In the genomic region with DNA sequence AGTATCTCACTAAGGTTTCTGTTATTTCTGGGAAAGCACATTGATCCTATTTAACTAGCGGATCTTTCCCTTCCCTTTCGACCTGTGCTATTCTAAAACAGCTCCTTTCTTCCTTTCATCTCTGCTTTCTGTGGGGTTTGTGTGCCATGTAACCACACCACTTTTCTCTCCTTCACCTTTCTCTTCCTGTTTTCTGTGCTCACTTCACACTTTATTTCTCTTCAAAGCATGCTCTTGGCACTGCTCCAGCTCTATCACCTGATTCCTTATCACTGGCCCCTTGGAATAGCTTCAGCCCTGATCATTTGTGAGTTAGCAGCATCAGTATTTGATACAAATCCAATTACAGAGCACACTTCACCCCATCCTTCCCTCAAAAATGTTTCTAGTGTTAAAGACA, we compare ENCODE assay signal across 23 cellular contexts. TPM values are rescaled to one million over a fixed set of nuclear protein-coding genes. Genes with fewer than 3 reads are reported as not detected.
A peak's percentile ranks its signal among the peaks of the same experiment; 100 is the strongest.
DNase-seq lines count a peak whose midpoint lies in the region; ATAC-seq and TF ChIP-seq lines count a peak whose summit lies in the region.
"Had no signal": no experiment of that assay in that cellular context is flagged by ENCODE, and none has a peak within 500 bp of the region (broad histone marks: within the 10 kb centered on the region; RNA-seq: fewer than 3 reads in every experiment).

No MANE protein-coding gene starts in this region.

- H3K9ac ChIP-seq in smooth muscle cell (ENCODE audit: low read depth): no peak overlapping the region

- TF ChIP-seq CTCF in dorsolateral prefrontal cortex (IDR thresholded peaks at IDR 0.05 in 54 of 56, conservative IDR thresholded peaks at IDR 0.05 in 2 of 56; ENCODE audit: low read depth in 1 of 56, partially characterized antibody in 56 of 56) (no peak), smooth muscle cell (IDR thresholded peaks at IDR 0.05; ENCODE audit: borderline replicate concordance, insufficient read depth, poor library complexity, severe bottlenecking) (no peak)

- no peak for DNase-seq in activated naive CD8-positive, alpha-beta T cell treated with anti-CD3 and anti-CD28 coated beads, Interleukin-2, amount 50 U/mL, for 24 hours
- DNase-seq in NCI-H345 (lab: John Stamatoyannopoulos, UW): peak; percentile 13
- DNase-seq in dorsolateral prefrontal cortex: no peak
- DNase-seq in smooth muscle cell (lab: John Stamatoyannopoulos, UW; ENCODE audit: unreplicated experiment): no peak
- DNase-seq in NCI-H2081 treated with DMSO at 0.1 percent for 48 hours (lab: John Stamatoyannopoulos, UW): no peak
- DNase-seq in effector CD8-positive, alpha-beta T cell (lab: John Stamatoyannopoulos, UW): no peak
- DNase-seq in activated CD4-positive, CD25-positive, alpha-beta regulatory T cell treated with anti-CD3 and anti-CD28 coated beads, Interleukin-2, amount 50 U/mL, for 72 hours: no peak
- DNase-seq: activated CD4-positive, alpha-beta T cell treated with anti-CD3 and anti-CD28 coated beads, Interleukin-2, amount 10 ng/mL, durations not matched to agents 7 days and 5 days; activated CD8-positive, alpha-beta memory T cell treated with anti-CD3 and anti-CD28 coated beads, Interleukin-2, amount 50 U/mL, for 48 hours; activated effector memory CD4-positive, alpha-beta T cell treated with Interleukin-2 at 50 U/mL for 16 hours; foreskin melanocyte; IMR-90; left ventricle myocardium superior; NCI-H1694 treated with DMSO at 0.1 percent for 48 hours; NCI-H2227 treated with DMSO at 0.1 percent for 48 hours; Peyer's patch had no signal

- H3K4me1 ChIP-seq in smooth muscle cell (ENCODE audit: low read depth): peaks cover 56% of the 10 kb centered on the region
- H3K4me1 ChIP-seq: Peyer's patch, suprapubic skin had no signal

- no peaks in the 10 kb centered on the region for H3K9me3 Mint-ChIP-seq in activated naive CD8-positive, alpha-beta T cell (ENCODE audit: low read depth)
- no peaks in the 10 kb centered on the region for H3K9me3 Mint-ChIP-seq in activated naive CD8-positive, alpha-beta T cell treated with anti-CD3 and anti-CD28 coated beads, Interleukin-2, amount 50 U/mL, for 24 hours
- H3K9me3 Mint-ChIP-seq: activated CD4-positive, alpha-beta T cell treated with anti-CD3 and anti-CD28 coated beads, Interleukin-2, amount 10 ng/mL, durations not matched to agents 7 days and 5 days; neural crest cell; T-helper 1 cell treated with Interleukin-12 subunit alpha and Interleukin-12 subunit beta and Interleukin-4 antibody, amounts not matched to agents 30 μg/mL and 1 μg/mL, for 36 hours had no signal

- ATAC-seq in activated naive CD8-positive, alpha-beta T cell treated with anti-CD3 and anti-CD28 coated beads, Interleukin-2, amount 50 U/mL, for 24 hours: no peak
- ATAC-seq: HCT116, left ventricle myocardium superior, sciatic nerve had no signal

- peak overlapping the region; percentile 21 for H3K4me3 Mint-ChIP-seq in activated naive CD8-positive, alpha-beta T cell
- H3K4me3 Mint-ChIP-seq in activated naive CD8-positive, alpha-beta T cell treated with anti-CD3 and anti-CD28 coated beads, Interleukin-2, amount 50 U/mL, for 24 hours: no peak overlapping the region
- H3K4me3 Mint-ChIP-seq: activated CD4-positive, alpha-beta T cell treated with anti-CD3 and anti-CD28 coated beads, Interleukin-2, amount 10 ng/mL, durations not matched to agents 7 days and 5 days; neural crest cell; T-helper 1 cell treated with Interleukin-12 subunit alpha and Interleukin-12 subunit beta and Interleukin-4 antibody, amounts not matched to agents 30 μg/mL and 1 μg/mL, for 36 hours had no signal

- H3K27me3 Mint-ChIP-seq in activated naive CD8-positive, alpha-beta T cell: no peaks in the 10 kb centered on the region
- H3K27me3 Mint-ChIP-seq in activated naive CD8-positive, alpha-beta T cell treated with anti-CD3 and anti-CD28 coated beads, Interleukin-2, amount 50 U/mL, for 24 hours: no peaks in the 10 kb centered on the region

- no peak overlapping the region for H2AFZ ChIP-seq in smooth muscle cell (ENCODE audit: low read depth)

- H4K20me1 ChIP-seq in smooth muscle cell (ENCODE audit: low read depth): no peaks in the 10 kb centered on the region

- H3K27ac ChIP-seq in dorsolateral prefrontal cortex: peak overlapping the region in 54 of 59 donors; percentile 3 to 85 (median 67)
- H3K27ac ChIP-seq in smooth muscle cell (ENCODE audit: low read depth): peak overlapping the region; percentile 45
- H3K27ac ChIP-seq: C4-2B, Peyer's patch, suprapubic skin had no signal

- no peaks in the 10 kb centered on the region for H3K9me3 ChIP-seq in smooth muscle cell (replicated peaks; ENCODE audit: low read depth)
- H3K9me3 ChIP-seq: Peyer's patch, suprapubic skin had no signal

- WGBS in smooth muscle cell (ENCODE audit: low lambda C conversion rate): 88% methylated on average over 2 of the region's 2 CpGs

- H3K27me3 ChIP-seq in dorsolateral prefrontal cortex: no peaks in the 10 kb centered on the region
- no peaks in the 10 kb centered on the region for H3K27me3 ChIP-seq in smooth muscle cell (ENCODE audit: low read depth)

- no peaks in the 10 kb centered on the region for H3F3A ChIP-seq in smooth muscle cell (ENCODE audit: low read depth)

- H3K4me3 ChIP-seq in dorsolateral prefrontal cortex (no peak overlapping the region), smooth muscle cell (no peak overlapping the region)
- H3K4me3 ChIP-seq: Peyer's patch, suprapubic skin had no signal

- H3K36me3 Mint-ChIP-seq in activated naive CD8-positive, alpha-beta T cell: no peaks in the 10 kb centered on the region
- H3K36me3 Mint-ChIP-seq in activated naive CD8-positive, alpha-beta T cell treated with anti-CD3 and anti-CD28 coated beads, Interleukin-2, amount 50 U/mL, for 24 hours (ENCODE audit: low read depth): no peaks in the 10 kb centered on the region

- H3K27ac Mint-ChIP-seq in activated naive CD8-positive, alpha-beta T cell: peak overlapping the region; percentile 42
- H3K27ac Mint-ChIP-seq in activated naive CD8-positive, alpha-beta T cell treated with anti-CD3 and anti-CD28 coated beads, Interleukin-2, amount 50 U/mL, for 24 hours: no peak overlapping the region
- H3K27ac Mint-ChIP-seq: activated CD4-positive, alpha-beta T cell treated with anti-CD3 and anti-CD28 coated beads, Interleukin-2, amount 10 ng/mL, durations not matched to agents 7 days and 5 days; T-helper 1 cell treated with Interleukin-12 subunit alpha and Interleukin-12 subunit beta and Interleukin-4 antibody, amounts not matched to agents 30 μg/mL and 1 μg/mL, for 36 hours had no signal

- H3K36me3 ChIP-seq in smooth muscle cell (ENCODE audit: low read depth): no peaks in the 10 kb centered on the region
- H3K36me3 ChIP-seq: Peyer's patch, suprapubic skin had no signal

- H3K4me1 Mint-ChIP-seq in activated naive CD8-positive, alpha-beta T cell (ENCODE audit: low read depth): peaks cover 59% of the 10 kb centered on the region
- peaks cover 26% of the 10 kb centered on the region for H3K4me1 Mint-ChIP-seq in activated naive CD8-positive, alpha-beta T cell treated with anti-CD3 and anti-CD28 coated beads, Interleukin-2, amount 50 U/mL, for 24 hours

- peak overlapping the region; percentile 52 for H3K4me2 ChIP-seq in smooth muscle cell

- intact Hi-C loops in dorsolateral prefrontal cortex (cut with DNase I): no loop called here

- no peaks in the 10 kb centered on the region for H3K79me2 ChIP-seq in smooth muscle cell (ENCODE audit: low read depth)

RNA-seq across cellular contexts. Expression of a gene that starts 8.1 kb away (rescaled TPM):
- total RNA-seq in dorsolateral prefrontal cortex: 10 to 100 TPM in 1 of 120 experiments, 1 to 10 TPM in 119; 2.2 to 10.3 (median 4.6) TPM
- total RNA-seq in smooth muscle cell: 2.6 and 3.3 TPM in 2 replicates
- 0.74 and 2.0 TPM in 2 replicates for polyA plus RNA-seq in smooth muscle cell
- total RNA-seq: activated CD4-positive, alpha-beta T cell treated with anti-CD3 and anti-CD28 coated beads, Interleukin-2, amount 10 ng/mL, durations not matched to agents 7 days and 5 days; IMR-90 had no signal
- polyA plus RNA-seq: IMR-90 had no signal

RNA-seq across cellular contexts. Expression of a gene that starts 49.1 kb away (rescaled TPM):
- total RNA-seq in dorsolateral prefrontal cortex: 1 to 10 TPM; 1.2 to 8.6 (median 3.6) TPM
- total RNA-seq in smooth muscle cell: not detected in 2 replicates
- polyA plus RNA-seq in smooth muscle cell: not detected in 2 replicates
- total RNA-seq: activated CD4-positive, alpha-beta T cell treated with anti-CD3 and anti-CD28 coated beads, Interleukin-2, amount 10 ng/mL, durations not matched to agents 7 days and 5 days; neural crest cell had no signal
